ENCODE assay signal across 16 cellular contexts in the genomic region with DNA sequence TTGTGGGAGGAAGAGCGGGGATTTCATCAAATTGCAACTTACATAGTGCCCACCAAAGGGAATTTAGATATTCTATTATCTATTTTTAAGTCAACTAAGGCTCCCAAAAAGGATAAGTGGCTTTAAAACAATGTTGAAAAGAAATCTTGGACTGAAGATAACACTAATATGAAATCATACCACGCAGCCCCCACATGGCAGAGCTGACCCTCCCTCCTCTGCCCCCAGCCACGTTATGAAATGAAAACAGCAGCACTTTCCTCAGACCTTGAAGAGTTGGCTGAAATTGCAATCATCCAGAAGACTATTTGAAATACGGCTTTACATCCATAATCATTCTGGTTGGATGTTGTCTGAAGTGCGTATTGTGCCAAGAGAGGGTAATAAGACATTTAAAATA. TPM values are rescaled to one million over a fixed set of nuclear protein-coding genes. Genes with fewer than 3 reads are reported as not detected.
A peak's percentile ranks its signal among the peaks of the same experiment; 100 is the strongest.
DNase-seq lines count a peak whose midpoint lies in the region; ATAC-seq, FAIRE-seq and TF ChIP-seq lines count a peak whose summit lies in the region.
"Had no signal": no experiment of that assay in that cellular context is flagged by ENCODE, and none has a peak within 500 bp of the region (broad histone marks: within the 10 kb centered on the region; RNA-seq: fewer than 3 reads in every experiment).

No MANE protein-coding gene starts in this region.

- no peaks in the 10 kb centered on the region for H3K9me3 ChIP-seq in CD4-positive, alpha-beta T cell (ENCODE audit: control insufficient read depth, low read length)

- intact Hi-C loops in CD4-positive, alpha-beta T cell (cut with DNase I, micrococcal nuclease) = no loop called here
- intact Hi-C loops in activated B cell treated with CpG ODN at 0.5 μM for 24 hours (cut with micrococcal nuclease) = loop anchor here (1.0 to 5.0 kb wide), 4 partner anchors 10 to 322 kb away; partner anchors contain the start of gene MEX3C

- no peaks in the 10 kb centered on the region for H3K9me3 Mint-ChIP-seq in CD4-positive, alpha-beta T cell
- H3K9me3 Mint-ChIP-seq in activated B cell treated with CpG ODN at 0.5 μM for 24 hours (no peaks in the 10 kb centered on the region), naive B cell (no peaks in the 10 kb centered on the region)
- H3K9me3 Mint-ChIP-seq: GM23338 had no signal

- CTCF ChIA-PET in CD4-positive, alpha-beta T cell (lab: Charles Lee) = interaction anchor here (1.7 kb wide), 1 partner anchor 43 kb away, joined by 4 read pairs; the partner anchor contains the start of gene MEX3C
- CTCF ChIA-PET in activated B cell treated with CpG ODN at 0.5 μM for 24 hours (lab: Charles Lee) = interaction anchor here (1.3 kb wide), 1 partner anchor 17 kb away, joined by 3 read pairs; no protein-coding TSS in a partner anchor

- POLR2A ChIA-PET in CD4-positive, alpha-beta T cell (lab: Charles Lee) = interaction anchor here (0.6 to 3.9 kb wide), 4 partner anchors 32 to 277 kb away, joined by 3 to 85 read pairs (median 5); partner anchors contain the start of genes MEX3C and SMAD4
- POLR2A ChIA-PET in activated B cell treated with CpG ODN at 0.5 μM for 24 hours (lab: Charles Lee) = interaction anchor here (0.8 to 6.1 kb wide), 5 partner anchors 12 to 187 kb away, joined by 3 to 113 read pairs (median 5); partner anchors contain the start of genes ELAC1 and MEX3C

- no peak for TF ChIP-seq POLR2A in GM12891 (IDR thresholded peaks at IDR 0.05; ENCODE audit: low read depth, low read length)

- peak overlapping the region; percentile 53 for H3K27ac ChIP-seq in CD4-positive, alpha-beta T cell (ENCODE audit: low read depth, low read length)
- H3K27ac ChIP-seq: foreskin keratinocyte, PC-9 had no signal

- DNase-seq in CD4-positive, alpha-beta T cell = no peak
- DNase-seq in GM12891 (ENCODE audit: insufficient read length, low spot score) (no peak), activated B cell treated with CpG ODN at 0.5 μM for 24 hours (no peak), naive B cell (no peak), NCI-H1417 treated with DMSO at 0.1 percent for 48 hours (lab: John Stamatoyannopoulos, UW) (no peak)
- DNase-seq: amniotic stem cell, C1 segment of cervical spinal cord, foreskin keratinocyte, Karpas-422, NCI-H146, NCI-H510A treated with DMSO at 0.1 percent for 48 hours, PC-9 had no signal

- peak; percentile 23 for FAIRE-seq in GM12891 (lab: Jason Lieb, UNC)

- TF ChIP-seq CTCF in CD4-positive, alpha-beta T cell (IDR thresholded peaks at IDR 0.05) = no peak
- no peak for TF ChIP-seq CTCF in activated B cell treated with CpG ODN at 0.5 μM for 24 hours (IDR thresholded peaks at IDR 0.05)

- H3K27ac Mint-ChIP-seq in CD4-positive, alpha-beta T cell = peak overlapping the region; percentile 90
- peak overlapping the region; percentile 99 for H3K27ac Mint-ChIP-seq in activated B cell treated with CpG ODN at 0.5 μM for 24 hours
- H3K27ac Mint-ChIP-seq in naive B cell = peak overlapping the region; percentile 98 to 99 (median 98)
- H3K27ac Mint-ChIP-seq: GM23338 had no signal

- no peaks in the 10 kb centered on the region for H3K27me3 Mint-ChIP-seq in CD4-positive, alpha-beta T cell
- H3K27me3 Mint-ChIP-seq in activated B cell treated with CpG ODN at 0.5 μM for 24 hours = no peaks in the 10 kb centered on the region
- no peaks in the 10 kb centered on the region for H3K27me3 Mint-ChIP-seq in naive B cell

- no peaks in the 10 kb centered on the region for H3K27me3 ChIP-seq in CD4-positive, alpha-beta T cell (ENCODE audit: control insufficient read depth, insufficient read depth, low read length)
- H3K27me3 ChIP-seq: foreskin keratinocyte had no signal

- peak overlapping the region; percentile 87 for H3K4me3 Mint-ChIP-seq in CD4-positive, alpha-beta T cell
- H3K4me3 Mint-ChIP-seq in activated B cell treated with CpG ODN at 0.5 μM for 24 hours (peak overlapping the region; percentile 86), naive B cell (peak overlapping the region; percentile 83 to 97 (median 93))
- H3K4me3 Mint-ChIP-seq: GM23338 had no signal

- no peak for ATAC-seq in CD4-positive, alpha-beta T cell (ENCODE audit: poor library complexity)
- ATAC-seq in activated B cell treated with CpG ODN at 0.5 μM for 24 hours (ENCODE audit: low read depth) (no peak), naive B cell (ENCODE audit: low read depth in 2 of 2) (no peak), HG02970 (IDR thresholded peaks at IDR 0.05; ENCODE audit: low FRiP score, unreplicated experiment) (no peak), GM18511 (IDR thresholded peaks at IDR 0.05; ENCODE audit: unreplicated experiment) (no peak)
- ATAC-seq: foreskin keratinocyte, SK-N-SH treated with all-trans-retinoic acid at 6 μM for 48 hours had no signal

- no peaks in the 10 kb centered on the region for H3K36me3 Mint-ChIP-seq in CD4-positive, alpha-beta T cell (ENCODE audit: low read depth)
- no peaks in the 10 kb centered on the region for H3K36me3 Mint-ChIP-seq in activated B cell treated with CpG ODN at 0.5 μM for 24 hours (ENCODE audit: low read depth)
- H3K36me3 Mint-ChIP-seq in naive B cell = no peaks in the 10 kb centered on the region

- H3K4me1 Mint-ChIP-seq in CD4-positive, alpha-beta T cell (ENCODE audit: low read depth) = peaks cover 40% of the 10 kb centered on the region
- H3K4me1 Mint-ChIP-seq in activated B cell treated with CpG ODN at 0.5 μM for 24 hours = peaks cover 55% of the 10 kb centered on the region
- peaks cover 37 to 59% (median 44%) of the 10 kb centered on the region in 3 donors for H3K4me1 Mint-ChIP-seq in naive B cell

TF ChIP-seq in GM12891, 5 proteins besides CTCF, POLR2A, EP300 and RAD21:
- no peak for TF ChIP-seq POU2F2 (IDR thresholded peaks at IDR 0.05; ENCODE audit: low read depth, low read length)
- no peak for TF ChIP-seq PAX5 (IDR thresholded peaks at IDR 0.05; ENCODE audit: insufficient read depth, low read length, severe bottlenecking)
- no peak for TF ChIP-seq TAF1 (IDR thresholded peaks at IDR 0.05; ENCODE audit: low read depth, low read length)
- TF ChIP-seq POLR2AphosphoS5 (IDR thresholded peaks at IDR 0.05; ENCODE audit: low read depth, low read length) = no peak
- no peak for TF ChIP-seq SPI1 (IDR thresholded peaks at IDR 0.05; ENCODE audit: low read depth, low read length)

RNA-seq across cellular contexts. Expression of gene MEX3C, which starts 42.8 kb away (rescaled TPM):
- total RNA-seq in CD4-positive, alpha-beta T cell = 10 to 100 TPM; 70.8 to 76.1 TPM
- polyA plus RNA-seq in GM12891 (2012; ENCODE audit: low read depth, missing spikeins) = 12.0 TPM
- 54.2 and 57.4 TPM in 2 replicates for total RNA-seq in activated B cell treated with CpG ODN at 0.5 μM for 24 hours
- 10 to 100 TPM in 2 of 6 donors, 1 to 10 TPM in 4; 6.6 to 13.4 (median 8.7) TPM for polyA plus RNA-seq in naive B cell (ENCODE audit: low read depth in 6 of 6)
